Comparison of ENCODE assay signal across 22 cellular contexts in the genomic region with DNA sequence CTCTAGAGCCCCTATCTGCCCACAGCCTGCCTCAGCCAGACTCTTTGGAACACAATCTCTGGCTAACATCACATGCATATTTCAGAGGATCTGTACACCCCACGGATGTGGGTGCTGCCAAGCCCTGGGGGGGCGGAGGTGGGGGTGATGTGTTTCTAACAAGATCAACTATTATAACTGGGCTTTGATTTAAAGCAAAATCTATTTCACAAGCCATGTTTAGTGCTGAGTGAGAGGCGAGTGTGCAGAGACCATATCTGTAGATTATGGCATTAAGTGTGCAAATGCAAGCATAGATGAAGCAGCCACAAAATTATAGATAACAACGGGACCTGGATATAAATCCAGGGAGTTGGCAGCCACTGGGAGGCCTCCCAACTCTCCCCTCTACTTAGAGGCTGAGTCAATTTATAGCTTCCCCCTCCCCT.
"Had no signal": no experiment of that assay in that cellular context is flagged by ENCODE, and none has a peak within 500 bp of the region (broad histone marks: within the 10 kb centered on the region; RNA-seq: fewer than 3 reads in every experiment).

No MANE protein-coding gene starts in this region.

- H3K27ac Mint-ChIP-seq: activated CD8-positive, alpha-beta T cell treated with anti-CD3 and anti-CD28 coated beads, Interleukin-2, amount 10 ng/mL, durations not matched to agents 7 days and 5 days; activated naive CD8-positive, alpha-beta T cell treated with anti-CD3 and anti-CD28 coated beads, Interleukin-2, amount 50 U/mL, for 24 hours; activated T-helper 1 cell treated with anti-CD3 and anti-CD28 coated beads, Interleukin-12 subunit alpha, Interleukin-12 subunit beta, Interleukin-2, Interleukin-4 antibody, amounts not matched to agents 30 ng/mL and 10 ng/mL and 1 ng/mL, durations not matched to agents 14 hours and 24 hours and 36 hours had no signal

- H3K27ac ChIP-seq: sigmoid colon, tibial nerve had no signal

- H3K36me3 ChIP-seq: sigmoid colon, tibial nerve had no signal

- H3K9me3 ChIP-seq: mucosa of descending colon, sigmoid colon, tibial nerve had no signal

- H3K4me1 Mint-ChIP-seq: activated naive CD8-positive, alpha-beta T cell treated with anti-CD3 and anti-CD28 coated beads, Interleukin-2, amount 50 U/mL, for 24 hours; neural crest cell had no signal

- DNase-seq: activated CD4-positive, alpha-beta T cell treated with anti-CD3 and anti-CD28 coated beads for 1 hour; activated CD4-positive, alpha-beta T cell treated with anti-CD3 and anti-CD28 coated beads, Interleukin-2, amount 50 U/mL, for 1 hour; activated CD8-positive, alpha-beta T cell treated with anti-CD3 and anti-CD28 coated beads, Interleukin-2, amount 10 ng/mL, durations not matched to agents 7 days and 5 days; activated gamma-delta T cell; activated naive CD4-positive, alpha-beta T cell treated with anti-CD3 and anti-CD28 coated beads, Interleukin-2, amount 50 U/mL, for 16 hours; activated naive CD8-positive, alpha-beta T cell treated with anti-CD3 and anti-CD28 coated beads, Interleukin-2, amount 50 U/mL, for 24 hours; central memory CD4-positive, alpha-beta T cell; effector memory CD4-positive, alpha-beta T cell; hypothalamus; mesenchymal stem cell; mucosa of descending colon; retina; sigmoid colon; stimulated activated CD4-positive, alpha-beta T cell treated with anti-CD3 and anti-CD28 coated beads, Interleukin-4, amount 100 ng/mL, for 24 hours; stimulated activated naive CD4-positive, alpha-beta T cell treated with Interleukin-2 at 50 U/mL for 16 hours; T-helper 9 cell had no signal

- H3K9me3 Mint-ChIP-seq: activated naive CD8-positive, alpha-beta T cell treated with anti-CD3 and anti-CD28 coated beads, Interleukin-2, amount 50 U/mL, for 24 hours; activated T-helper 1 cell treated with anti-CD3 and anti-CD28 coated beads, Interleukin-12 subunit alpha, Interleukin-12 subunit beta, Interleukin-2, Interleukin-4 antibody, amounts not matched to agents 30 ng/mL and 10 ng/mL and 1 ng/mL, durations not matched to agents 14 hours and 24 hours and 36 hours; neural crest cell had no signal

- H3K27me3 ChIP-seq: sigmoid colon, tibial nerve had no signal

- FAIRE-seq: frontal cortex, islet of Langerhans, urothelium cell line had no signal

- H3K4me3 ChIP-seq: mucosa of descending colon, sigmoid colon, tibial nerve had no signal

- H3K4me3 Mint-ChIP-seq: activated CD8-positive, alpha-beta T cell treated with anti-CD3 and anti-CD28 coated beads, Interleukin-2, amount 10 ng/mL, durations not matched to agents 7 days and 5 days; activated naive CD8-positive, alpha-beta T cell treated with anti-CD3 and anti-CD28 coated beads, Interleukin-2, amount 50 U/mL, for 24 hours; activated T-helper 1 cell treated with anti-CD3 and anti-CD28 coated beads, Interleukin-12 subunit alpha, Interleukin-12 subunit beta, Interleukin-2, Interleukin-4 antibody, amounts not matched to agents 30 ng/mL and 10 ng/mL and 1 ng/mL, durations not matched to agents 14 hours and 24 hours and 36 hours; neural crest cell had no signal

- H3K4me1 ChIP-seq: sigmoid colon had no signal
